11 cellular contexts compared by ENCODE assay signal in genomic region chr5:158175664-158176507, GRCh38.
DNase-seq lines count a peak whose midpoint lies in the region; ATAC-seq, FAIRE-seq and TF ChIP-seq lines count a peak whose summit lies in the region.
"Had no signal": no experiment of that assay in that cellular context is flagged by ENCODE, and none has a peak within 500 bp of the region (broad histone marks: within the 10 kb centered on the region; RNA-seq: fewer than 3 reads in every experiment).

No MANE protein-coding gene starts in this region.

- H3K79me2 ChIP-seq in endothelial cell of umbilical vein (ENCODE audit: control insufficient read depth, insufficient read depth, low read length): no peaks in the 10 kb centered on the region

- no peak for ATAC-seq in naive thymus-derived CD8-positive, alpha-beta T cell

- POLR2A ChIA-PET in endothelial cell of umbilical vein (lab: Charles Lee): no interaction called here
- POLR2A ChIA-PET in naive thymus-derived CD8-positive, alpha-beta T cell (lab: Charles Lee): interaction anchor here (1.7 kb wide), 1 partner anchor 931 kb away, joined by 6 read pairs; no protein-coding TSS in a partner anchor

- H3K36me3 ChIP-seq in BE2C (no peaks in the 10 kb centered on the region), endothelial cell of umbilical vein (ENCODE audit: control insufficient read depth in 2 of 2, extremely low read depth in 1 of 2, insufficient read depth in 2 of 2, low read length in 2 of 2) (no peaks in the 10 kb centered on the region)
- H3K36me3 ChIP-seq: tibial nerve had no signal

- no peak for TF ChIP-seq POLR2A in endothelial cell of umbilical vein (IDR thresholded peaks at IDR 0.05; ENCODE audit: low read depth, low read length)

- CTCF ChIA-PET in endothelial cell of umbilical vein (lab: Charles Lee): interaction anchor here (0.9 to 9.7 kb wide), 18 partner anchors 9 to 1039 kb away, joined by 3 to 266 read pairs (median 5); no protein-coding TSS in a partner anchor

- H3K9me1 ChIP-seq in endothelial cell of umbilical vein (replicated peaks; ENCODE audit: control insufficient read depth, extremely low read depth, insufficient read depth, low read length): no peaks in the 10 kb centered on the region

- H3K4me2 ChIP-seq in endothelial cell of umbilical vein (ENCODE audit: insufficient read depth, low read length): no peak overlapping the region

- H3K4me1 ChIP-seq in BE2C: peaks cover 8% of the 10 kb centered on the region
- H3K4me1 ChIP-seq in endothelial cell of umbilical vein (ENCODE audit: control insufficient read depth, extremely low read depth, insufficient read depth, low read length): no peaks in the 10 kb centered on the region

- H3K4me3 Mint-ChIP-seq in nephron progenitor cell: peak overlapping the region; percentile 4
- no peak overlapping the region for H3K4me3 Mint-ChIP-seq in naive thymus-derived CD8-positive, alpha-beta T cell

- no peak for FAIRE-seq in endothelial cell of umbilical vein (lab: Jason Lieb, UNC)

- H3K27me3 ChIP-seq in BE2C (no peaks in the 10 kb centered on the region), endothelial cell of umbilical vein (ENCODE audit: control insufficient read depth in 2 of 2, insufficient read depth in 2 of 2, low read length in 2 of 2) (peaks cover 0 to 2% of the 10 kb centered on the region in 2 experiments)
- H3K27me3 ChIP-seq: tibial nerve had no signal

- peak overlapping the region; percentile 82 for H3K27ac Mint-ChIP-seq in nephron progenitor cell
- peak overlapping the region in 2 of 10 donors; percentile 21 to 34 for H3K27ac Mint-ChIP-seq in naive thymus-derived CD8-positive, alpha-beta T cell
- H3K27ac Mint-ChIP-seq: activated T-helper 2 cell treated with anti-CD3 and anti-CD28 coated beads, Interferon-gamma antibody, Interleukin-2, Interleukin-4, amounts not matched to agents 10 μg/mL and 5 μg/mL and 100 μg/mL, durations not matched to agents 14 hours and 24 hours and 36 hours had no signal

- H3K36me3 Mint-ChIP-seq in nephron progenitor cell (ENCODE audit: low read depth): no peaks in the 10 kb centered on the region
- no peaks in the 10 kb centered on the region for H3K36me3 Mint-ChIP-seq in naive thymus-derived CD8-positive, alpha-beta T cell

- intact Hi-C loops in endothelial cell of umbilical vein (cut with micrococcal nuclease): loop anchor here (1.0 to 5.0 kb wide), 8 partner anchors 101 to 957 kb away; no protein-coding TSS in a partner anchor

- peaks cover 17% of the 10 kb centered on the region for H3K27me3 Mint-ChIP-seq in nephron progenitor cell (ENCODE audit: low read depth, poor library complexity)
- H3K27me3 Mint-ChIP-seq in naive thymus-derived CD8-positive, alpha-beta T cell: peaks cover 0 to 4% (median 0%) of the 10 kb centered on the region in 5 donors

- no peak overlapping the region for H3K9ac ChIP-seq in endothelial cell of umbilical vein (replicated peaks; ENCODE audit: extremely low read depth, insufficient read depth, low read length)

- H3K9me3 Mint-ChIP-seq in nephron progenitor cell: no peaks in the 10 kb centered on the region
- no peaks in the 10 kb centered on the region for H3K9me3 Mint-ChIP-seq in naive thymus-derived CD8-positive, alpha-beta T cell
- H3K9me3 Mint-ChIP-seq: activated T-helper 2 cell treated with anti-CD3 and anti-CD28 coated beads, Interferon-gamma antibody, Interleukin-2, Interleukin-4, amounts not matched to agents 10 μg/mL and 5 μg/mL and 100 μg/mL, durations not matched to agents 14 hours and 24 hours and 36 hours had no signal

- H3K4me3 ChIP-seq in BE2C (ENCODE audit: low read depth, low read length) (no peak overlapping the region), endothelial cell of umbilical vein (replicated peaks in 1 of 3; ENCODE audit: insufficient read depth in 1 of 3, low read depth in 1 of 3, low read length in 3 of 3) (no peak overlapping the region)
- H3K4me3 ChIP-seq: K562, tibial nerve had no signal

- no peaks in the 10 kb centered on the region for H4K20me1 ChIP-seq in endothelial cell of umbilical vein (replicated peaks; ENCODE audit: control insufficient read depth, extremely low read depth, insufficient read depth, low read length)

- no peak overlapping the region for H3K27ac ChIP-seq in endothelial cell of umbilical vein (ENCODE audit: insufficient read depth, low read depth, low read length)
- H3K27ac ChIP-seq: tibial nerve had no signal

- H3K4me1 Mint-ChIP-seq in nephron progenitor cell: peaks cover 47% of the 10 kb centered on the region
- peaks cover 0 to 8% (median 3%) of the 10 kb centered on the region in 4 donors for H3K4me1 Mint-ChIP-seq in naive thymus-derived CD8-positive, alpha-beta T cell

- TF ChIP-seq CTCF in BE2C (IDR thresholded peaks at IDR 0.05; ENCODE audit: low read depth, low read length) (no peak), endothelial cell of umbilical vein (IDR thresholded peaks at IDR 0.05; ENCODE audit: extremely low read depth in 1 of 2, insufficient read depth in 1 of 2, low read depth in 1 of 2, low read length in 2 of 2) (no peak), nephron progenitor cell (IDR thresholded peaks at IDR 0.05) (no peak)

- no peaks in the 10 kb centered on the region for H3K9me3 ChIP-seq in BE2C
- no peaks in the 10 kb centered on the region for H3K9me3 ChIP-seq in endothelial cell of umbilical vein (replicated peaks; ENCODE audit: control insufficient read depth, insufficient read depth, low read length)
- H3K9me3 ChIP-seq: tibial nerve had no signal

- DNase-seq in BE2C (peak; percentile 30), LoVo (ENCODE audit: low spot score) (peak; percentile 39), endothelial cell of umbilical vein (ENCODE audit: low read depth, low spot score) (peak; percentile 43), nephron progenitor cell (no peak), NCI-H2107 treated with DMSO at 0.1 percent for 48 hours (lab: John Stamatoyannopoulos, UW; ENCODE audit: unreplicated experiment) (no peak), GM03348 (ENCODE audit: low spot score) (no peak)
- no peak for DNase-seq in activated CD4-positive, CD25-positive, alpha-beta regulatory T cell treated with anti-CD3 and anti-CD28 coated beads, Interleukin-2, amount 50 U/mL, for 72 hours
- no peak for DNase-seq in naive thymus-derived CD8-positive, alpha-beta T cell

- H2AFZ ChIP-seq in endothelial cell of umbilical vein (ENCODE audit: low read depth, low read length): no peak overlapping the region

- no TSS peak for BruUV-seq in endothelial cell of umbilical vein (replicated peaks; lab: Mats Ljungman, UMichigan)

- dilution Hi-C loops in endothelial cell of umbilical vein (cut with MboI; ENCODE audit: extremely low pct_ligation_motif_present, low sequenced_read_pairs): no loop called here

TF ChIP-seq in endothelial cell of umbilical vein, 7 proteins besides CTCF, POLR2A, EP300 and RAD21:
- no peak for TF ChIP-seq JUN (IDR thresholded peaks at IDR 0.05; ENCODE audit: borderline replicate concordance, insufficient read depth, insufficient read length, low read depth)
- no peak for TF ChIP-seq POLR2AphosphoS5 (IDR thresholded peaks at IDR 0.05; ENCODE audit: insufficient read depth, low read depth, low read length)
- TF ChIP-seq FOS (IDR thresholded peaks at IDR 0.05; ENCODE audit: borderline replicate concordance, insufficient read depth, low read length): no peak
- no peak for TF ChIP-seq MYC (IDR thresholded peaks at IDR 0.05; ENCODE audit: low read depth, low read length)
- TF ChIP-seq EZH2 (IDR thresholded peaks at IDR 0.05; ENCODE audit: borderline replicate concordance, low read depth, low read length, severe bottlenecking): no peak
- TF ChIP-seq, protein P1, sequence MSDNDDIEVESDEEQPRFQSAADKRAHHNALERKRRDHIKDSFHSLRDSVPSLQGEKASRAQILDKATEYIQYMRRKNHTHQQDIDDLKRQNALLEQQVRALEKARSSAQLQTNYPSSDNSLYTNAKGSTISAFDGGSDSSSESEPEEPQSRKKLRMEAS (IDR thresholded peaks at IDR 0.05; ENCODE audit: insufficient read depth, insufficient read length): no peak
- no peak for TF ChIP-seq GATA2 (IDR thresholded peaks at IDR 0.05; ENCODE audit: insufficient read depth, insufficient read length, low read depth, low read length)

Comparison
In these comparisons a context has a peak if more than half of its experiments do, and no peak if none do; other contexts are left out.
1. DNase-seq: peak in BE2C (single experiment), LoVo (single experiment) and endothelial cell of umbilical vein (single experiment); none in nephron progenitor cell (single experiment), NCI-H2107 treated with DMSO at 0.1 percent for 48 hours (single experiment), activated CD4-positive, CD25-positive, alpha-beta regulatory T cell treated with anti-CD3 and anti-CD28 coated beads, Interleukin-2, amount 50 U/mL, for 72 hours (single experiment), GM03348 (single experiment) and naive thymus-derived CD8-positive, alpha-beta T cell (0 of 10).